ENCODE assay signal across 18 cellular contexts in the genomic region with DNA sequence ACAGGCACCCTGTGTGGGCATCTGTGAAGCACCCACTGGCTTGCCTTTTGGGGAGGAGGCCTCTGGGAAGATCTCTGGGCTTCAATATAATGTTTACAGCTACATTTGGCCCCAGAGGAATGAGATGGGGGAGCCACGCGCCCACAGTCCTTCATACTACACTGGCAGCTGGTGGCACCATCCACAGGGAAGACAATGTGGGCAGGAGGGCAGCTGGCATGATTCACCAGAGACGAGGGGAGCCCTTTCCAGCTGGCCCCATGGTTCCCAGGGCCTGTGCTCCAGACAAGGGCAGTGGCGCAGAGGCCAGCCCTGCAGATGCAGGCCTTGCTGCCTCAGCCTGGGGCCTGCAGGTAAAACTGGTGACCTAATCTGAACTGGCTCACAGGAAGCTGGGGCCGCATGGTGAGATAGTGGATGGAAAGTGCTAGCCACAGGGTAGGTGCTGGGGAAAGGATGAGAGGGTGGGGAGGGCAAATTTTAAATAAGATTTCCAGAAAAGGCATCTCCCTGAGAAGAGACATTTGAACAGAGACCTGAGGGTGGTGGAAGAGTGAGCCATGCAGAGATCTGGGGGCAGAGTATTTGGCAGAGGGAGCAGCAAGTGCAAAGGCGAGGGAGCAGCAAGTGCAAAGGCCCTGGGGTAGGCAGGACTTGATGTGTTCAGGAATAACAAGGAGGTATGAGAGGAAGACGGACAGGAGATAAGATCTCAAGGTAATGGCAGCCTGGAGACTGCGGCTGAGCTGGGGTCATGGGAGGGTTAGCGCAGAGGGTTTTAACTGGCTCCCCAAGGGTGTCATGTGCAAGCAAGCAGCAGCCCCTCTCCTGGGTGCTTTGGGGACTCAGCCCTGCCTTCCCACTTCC. TPM values are rescaled to one million over a fixed set of nuclear protein-coding genes. Genes with fewer than 3 reads are reported as not detected.
"Had no signal": no experiment of that assay in that cellular context is flagged by ENCODE, and none has a peak within 500 bp of the region (broad histone marks: within the 10 kb centered on the region; RNA-seq: fewer than 3 reads in every experiment).

No MANE protein-coding gene starts in this region.

- ATAC-seq: foreskin keratinocyte, right cardiac atrium, upper lobe of right lung had no signal

- DNase-seq: effector memory CD4-positive, alpha-beta T cell; esophagus squamous epithelium; foreskin keratinocyte; head of caudate nucleus; kidney glomerular epithelial cell; mammary epithelial cell; stimulated activated CD4-positive, alpha-beta T cell treated with anti-CD3 and anti-CD28 coated beads, Interleukin-2, amount 100 ng/mL, for 48 hours; stimulated activated naive CD4-positive, alpha-beta T cell treated with Interleukin-2 at 50 U/mL for 16 hours; testis; upper lobe of right lung had no signal

- H3K4me1 ChIP-seq: esophagus squamous epithelium, foreskin keratinocyte, upper lobe of right lung had no signal

- H3K36me3 ChIP-seq: cardiac muscle cell, esophagus squamous epithelium, neutrophil, tibial nerve, upper lobe of right lung had no signal

- H3K27me3 ChIP-seq: cardiac muscle cell, hepatocyte, testis, tibial nerve, upper lobe of right lung had no signal

- H3K4me3 ChIP-seq: cardiac muscle cell, esophagus squamous epithelium, hepatocyte, smooth muscle cell, testis, tibial nerve, upper lobe of right lung had no signal

- H3K79me2 ChIP-seq: hepatocyte had no signal

- H3K9me3 ChIP-seq: esophagus squamous epithelium, neutrophil, testis, tibial nerve, upper lobe of right lung had no signal

- H3K4me1 Mint-ChIP-seq: nephron had no signal

- H3K27ac ChIP-seq: cardiac muscle cell, epithelial cell of prostate, esophagus squamous epithelium, foreskin keratinocyte, hepatocyte, neutrophil, testis, tibial nerve, upper lobe of right lung had no signal

- H2AFZ ChIP-seq: hepatocyte had no signal

- H3K27ac Mint-ChIP-seq: nephron had no signal

- H3K9me3 Mint-ChIP-seq: nephron had no signal

- H3K4me3 Mint-ChIP-seq: nephron had no signal

- H3K4me2 ChIP-seq: hepatocyte, smooth muscle cell had no signal

RNA-seq across cellular contexts. Expression of a gene that starts 12.1 kb away (rescaled TPM):
- total RNA-seq: mammary epithelial cell had no signal
